8 cellular contexts compared by ENCODE assay signal in genomic region chr5:116947691-116948528, GRCh38.
A peak's percentile ranks its signal among the peaks of the same experiment; 100 is the strongest.
DNase-seq lines count a peak whose midpoint lies in the region; ATAC-seq and TF ChIP-seq lines count a peak whose summit lies in the region.

No MANE protein-coding gene starts in this region.

- BruUV-seq in PC-3 (replicated peaks; lab: Mats Ljungman, UMichigan) = no TSS peak

- H3K27me3 ChIP-seq in HL-60 (ENCODE audit: insufficient read depth, poor library complexity, severe bottlenecking) (no peaks in the 10 kb centered on the region), PC-3 (ENCODE audit: low read length) (no peaks in the 10 kb centered on the region)

- no peaks in the 10 kb centered on the region for H3K9me3 ChIP-seq in PC-3 (ENCODE audit: low read length)

- no peaks in the 10 kb centered on the region for H3K9me2 ChIP-seq in PC-3 (replicated peaks; ENCODE audit: low read length)

- no peak overlapping the region for H3K27ac ChIP-seq in HL-60 (replicated peaks)
- no peak overlapping the region for H3K27ac ChIP-seq in PC-3 (ENCODE audit: low read length)

- H3K4me2 ChIP-seq in PC-3 (ENCODE audit: low read length) = no peak overlapping the region

- no peaks in the 10 kb centered on the region for H3K36me3 Mint-ChIP-seq in activated T-cell treated with anti-CD3 and anti-CD28 coated beads, Interleukin-2, amount 50 U/mL, for 72 hours (ENCODE audit: insufficient read depth in 2 of 2)
- H3K36me3 Mint-ChIP-seq in glutamatergic neuron (ENCODE audit: unreplicated experiment) = no peaks in the 10 kb centered on the region

- H3K4me3 ChIP-seq in HL-60 (replicated peaks; ENCODE audit: insufficient read depth, low read length) = no peak overlapping the region
- no peak overlapping the region for H3K4me3 ChIP-seq in PC-3 (ENCODE audit: low read length)

- POLR2A ChIA-PET in PC-3 (lab: Charles Lee; ENCODE audit: unreplicated experiment) = no interaction called here

- no peaks in the 10 kb centered on the region for H3F3A ChIP-seq in PC-3 (ENCODE audit: low read length, unreplicated experiment)

- H3K4me1 ChIP-seq in PC-3 (ENCODE audit: insufficient read depth, low read length) = no peaks in the 10 kb centered on the region

- H3K9me3 Mint-ChIP-seq in activated T-cell treated with anti-CD3 and anti-CD28 coated beads, Interleukin-2, amount 50 U/mL, for 72 hours = peaks cover 0 to 2% of the 10 kb centered on the region in 2 donors
- H3K9me3 Mint-ChIP-seq in glutamatergic neuron (ENCODE audit: unreplicated experiment) = peaks cover 4% of the 10 kb centered on the region

- H3K27me3 Mint-ChIP-seq in activated T-cell treated with anti-CD3 and anti-CD28 coated beads, Interleukin-2, amount 50 U/mL, for 72 hours (ENCODE audit: low read depth) = no peaks in the 10 kb centered on the region
- H3K27me3 Mint-ChIP-seq in glutamatergic neuron (ENCODE audit: unreplicated experiment) = no peaks in the 10 kb centered on the region

- H3K36me3 ChIP-seq in PC-3 (ENCODE audit: low read depth, low read length) = no peaks in the 10 kb centered on the region

- ATAC-seq in GM21515 (IDR thresholded peaks at IDR 0.05; ENCODE audit: unreplicated experiment) (peak; percentile 99), PC-3 (no peak; the same call in 1 of the 2 replicates)
- ATAC-seq in activated T-cell treated with anti-CD3 and anti-CD28 coated beads, Interleukin-2, amount 50 U/mL, for 72 hours (replicated peaks in 1 of 2) = peak; percentile 80 to 92

- no peaks in the 10 kb centered on the region for H3K4me1 Mint-ChIP-seq in activated T-cell treated with anti-CD3 and anti-CD28 coated beads, Interleukin-2, amount 50 U/mL, for 72 hours (ENCODE audit: low read depth)
- H3K4me1 Mint-ChIP-seq in glutamatergic neuron (ENCODE audit: low read depth, unreplicated experiment) = peaks cover 3% of the 10 kb centered on the region

- H3K27ac Mint-ChIP-seq in activated T-cell treated with anti-CD3 and anti-CD28 coated beads, Interleukin-2, amount 50 U/mL, for 72 hours = no peak overlapping the region
- no peak overlapping the region for H3K27ac Mint-ChIP-seq in glutamatergic neuron (ENCODE audit: unreplicated experiment)

- H3K79me2 ChIP-seq in PC-3 (ENCODE audit: low read length) = no peaks in the 10 kb centered on the region

- no peaks in the 10 kb centered on the region for H4K20me1 ChIP-seq in PC-3 (ENCODE audit: low read length)

- intact Hi-C loops in PC-3 (cut with micrococcal nuclease) = loop anchor here (2.0 to 5.0 kb wide), 2 partner anchors 373 to 811 kb away; partner anchors contain the start of gene SEMA6A

- TF ChIP-seq CTCF in HL-60 (IDR thresholded peaks at IDR 0.05; ENCODE audit: insufficient read depth, low read length) = peak; percentile 62
- TF ChIP-seq CTCF in PC-3 (conservative IDR thresholded peaks at IDR 0.05; ENCODE audit: low read depth, low read length) = peak; percentile 61
- TF ChIP-seq CTCF in glutamatergic neuron (IDR thresholded peaks at IDR 0.05; ENCODE audit: partially characterized antibody, unreplicated experiment) = peak; percentile 67

- CTCF ChIA-PET in PC-3 (lab: Charles Lee) = no interaction called here

- DNase-seq in Daoy (ENCODE audit: low read depth) (peak; percentile 74), HL-60 (ENCODE audit: low read depth in 1 of 2, low spot score in 1 of 2) (peak; percentile 28 to 64), PC-3 (peak; percentile 61), glutamatergic neuron (peak; percentile 73), renal cortical epithelial cell (ENCODE audit: low read depth) (peak; percentile 58), inferior parietal cortex (ENCODE audit: extremely low spot score) (no peak)
- DNase-seq in activated T-cell treated with anti-CD3 and anti-CD28 coated beads, Interleukin-2, amount 50 U/mL, for 72 hours = peak; percentile 62 to 67

- H3K4me3 Mint-ChIP-seq in activated T-cell treated with anti-CD3 and anti-CD28 coated beads, Interleukin-2, amount 50 U/mL, for 72 hours = no peak overlapping the region
- no peak overlapping the region for H3K4me3 Mint-ChIP-seq in glutamatergic neuron (ENCODE audit: unreplicated experiment)

- no peak overlapping the region for H2AFZ ChIP-seq in PC-3 (ENCODE audit: low read length)

- H3K9ac ChIP-seq in PC-3 (ENCODE audit: low read length) = no peak overlapping the region
